In the genomic region with DNA sequence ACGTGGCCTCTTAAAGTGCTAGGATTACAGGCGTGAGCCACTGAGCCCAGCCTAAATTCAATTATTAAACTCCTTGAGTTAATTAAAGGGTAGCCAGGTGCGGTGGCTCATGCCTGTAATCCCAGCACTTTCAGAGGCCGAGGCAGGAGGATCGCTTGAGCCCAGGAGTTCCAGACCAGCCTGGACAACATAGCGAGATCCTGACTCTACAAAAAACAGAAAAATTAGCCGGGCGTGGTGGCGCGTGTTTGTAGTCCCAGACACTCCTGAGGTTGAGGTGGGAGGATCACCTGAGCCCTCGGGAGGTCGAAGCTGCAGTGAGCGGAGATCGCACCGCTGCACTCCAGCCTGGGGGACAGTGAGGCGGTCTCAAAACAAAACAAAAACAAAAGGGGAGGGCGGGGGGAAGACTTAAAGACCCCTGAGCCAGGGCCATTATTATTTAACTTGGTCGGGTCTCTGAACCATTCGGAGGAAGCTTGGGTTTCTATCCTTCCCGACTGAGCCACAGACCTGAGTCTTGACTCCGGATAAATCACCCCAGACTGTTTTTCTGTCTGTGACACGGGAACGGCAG, we compare ENCODE assay signal across 1 cellular context.
TF ChIP-seq lines count a peak whose summit lies in the region.

No MANE protein-coding gene starts in this region.

TF ChIP-seq in endothelial cell of umbilical vein, 7 proteins besides CTCF, POLR2A, EP300 and RAD21:
- TF ChIP-seq GATA2 (IDR thresholded peaks at IDR 0.05; ENCODE audit: insufficient read depth, insufficient read length, low read depth, low read length) (no peak), EZH2 (IDR thresholded peaks at IDR 0.05; ENCODE audit: borderline replicate concordance, low read depth, low read length, severe bottlenecking) (no peak), FOS (IDR thresholded peaks at IDR 0.05; ENCODE audit: borderline replicate concordance, insufficient read depth, low read length) (no peak), POLR2AphosphoS5 (IDR thresholded peaks at IDR 0.05; ENCODE audit: insufficient read depth, low read depth, low read length) (no peak), MYC (IDR thresholded peaks at IDR 0.05; ENCODE audit: low read depth, low read length) (no peak), JUN (IDR thresholded peaks at IDR 0.05; ENCODE audit: borderline replicate concordance, insufficient read depth, insufficient read length, low read depth) (no peak)
- TF ChIP-seq, protein P1, sequence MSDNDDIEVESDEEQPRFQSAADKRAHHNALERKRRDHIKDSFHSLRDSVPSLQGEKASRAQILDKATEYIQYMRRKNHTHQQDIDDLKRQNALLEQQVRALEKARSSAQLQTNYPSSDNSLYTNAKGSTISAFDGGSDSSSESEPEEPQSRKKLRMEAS (IDR thresholded peaks at IDR 0.05; ENCODE audit: insufficient read depth, insufficient read length), result no peak
